Comparison of ENCODE assay signal across 1 cellular context in the genomic region with DNA sequence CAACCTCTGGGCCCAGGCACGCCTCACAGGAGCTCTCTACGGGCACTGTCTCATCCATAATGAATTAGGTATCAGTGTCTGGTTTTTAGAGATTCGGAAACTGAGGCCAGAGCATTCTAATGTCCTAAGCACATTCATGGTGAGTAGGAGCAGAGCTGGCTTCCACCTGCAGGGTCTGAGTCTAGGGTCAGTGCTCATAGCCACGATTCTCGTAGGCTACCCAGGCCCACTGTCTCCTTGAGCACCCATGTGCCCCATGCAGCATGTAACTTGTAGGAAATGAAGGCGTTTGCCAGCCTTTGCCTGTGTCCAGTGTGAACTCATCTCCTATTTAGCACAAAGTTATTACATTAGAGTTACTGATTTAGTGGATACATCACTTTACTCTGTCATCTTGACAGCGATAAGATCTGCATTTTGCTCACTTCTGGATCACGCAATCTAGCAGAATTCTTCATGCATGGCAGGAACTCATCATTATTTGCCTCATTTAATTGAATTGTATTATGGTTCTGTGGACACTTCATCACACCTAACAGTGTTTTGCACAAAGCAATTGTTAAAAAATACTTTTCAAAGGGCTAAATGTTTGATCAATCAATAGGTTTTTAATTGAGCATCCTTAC.
TF ChIP-seq lines count a peak whose summit lies in the region.

No MANE protein-coding gene starts in this region.

TF ChIP-seq in SK-N-SH treated with all-trans-retinoic acid at 6 μM for 48 hours, 23 proteins besides CTCF, POLR2A, EP300 and RAD21 (continued from another document):
- TF ChIP-seq, protein P1, sequence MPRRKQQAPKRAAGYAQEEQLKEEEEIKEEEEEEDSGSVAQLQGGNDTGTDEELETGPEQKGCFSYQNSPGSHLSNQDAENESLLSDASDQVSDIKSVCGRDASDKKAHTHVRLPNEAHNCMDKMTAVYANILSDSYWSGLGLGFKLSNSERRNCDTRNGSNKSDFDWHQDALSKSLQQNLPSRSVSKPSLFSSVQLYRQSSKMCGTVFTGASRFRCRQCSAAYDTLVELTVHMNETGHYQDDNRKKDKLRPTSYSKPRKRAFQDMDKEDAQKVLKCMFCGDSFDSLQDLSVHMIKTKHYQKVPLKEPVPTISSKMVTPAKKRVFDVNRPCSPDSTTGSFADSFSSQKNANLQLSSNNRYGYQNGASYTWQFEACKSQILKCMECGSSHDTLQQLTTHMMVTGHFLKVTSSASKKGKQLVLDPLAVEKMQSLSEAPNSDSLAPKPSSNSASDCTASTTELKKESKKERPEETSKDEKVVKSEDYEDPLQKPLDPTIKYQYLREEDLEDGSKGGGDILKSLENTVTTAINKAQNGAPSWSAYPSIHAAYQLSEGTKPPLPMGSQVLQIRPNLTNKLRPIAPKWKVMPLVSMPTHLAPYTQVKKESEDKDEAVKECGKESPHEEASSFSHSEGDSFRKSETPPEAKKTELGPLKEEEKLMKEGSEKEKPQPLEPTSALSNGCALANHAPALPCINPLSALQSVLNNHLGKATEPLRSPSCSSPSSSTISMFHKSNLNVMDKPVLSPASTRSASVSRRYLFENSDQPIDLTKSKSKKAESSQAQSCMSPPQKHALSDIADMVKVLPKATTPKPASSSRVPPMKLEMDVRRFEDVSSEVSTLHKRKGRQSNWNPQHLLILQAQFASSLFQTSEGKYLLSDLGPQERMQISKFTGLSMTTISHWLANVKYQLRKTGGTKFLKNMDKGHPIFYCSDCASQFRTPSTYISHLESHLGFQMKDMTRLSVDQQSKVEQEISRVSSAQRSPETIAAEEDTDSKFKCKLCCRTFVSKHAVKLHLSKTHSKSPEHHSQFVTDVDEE (CRISPR knock-in tag; IDR thresholded peaks at IDR 0.05), result no peak
- TF ChIP-seq ARNTL (CRISPR knock-in tag; IDR thresholded peaks at IDR 0.05; ENCODE audit: borderline replicate concordance, low read depth) (no peak), RARB (CRISPR knock-in tag; IDR thresholded peaks at IDR 0.05) (no peak), CSDC2 (CRISPR knock-in tag; IDR thresholded peaks at IDR 0.05) (no peak), BACH2 (CRISPR knock-in tag; IDR thresholded peaks at IDR 0.05; ENCODE audit: borderline replicate concordance) (no peak), ZFP30 (CRISPR knock-in tag; IDR thresholded peaks at IDR 0.05) (no peak)
- TF ChIP-seq, protein P2, sequence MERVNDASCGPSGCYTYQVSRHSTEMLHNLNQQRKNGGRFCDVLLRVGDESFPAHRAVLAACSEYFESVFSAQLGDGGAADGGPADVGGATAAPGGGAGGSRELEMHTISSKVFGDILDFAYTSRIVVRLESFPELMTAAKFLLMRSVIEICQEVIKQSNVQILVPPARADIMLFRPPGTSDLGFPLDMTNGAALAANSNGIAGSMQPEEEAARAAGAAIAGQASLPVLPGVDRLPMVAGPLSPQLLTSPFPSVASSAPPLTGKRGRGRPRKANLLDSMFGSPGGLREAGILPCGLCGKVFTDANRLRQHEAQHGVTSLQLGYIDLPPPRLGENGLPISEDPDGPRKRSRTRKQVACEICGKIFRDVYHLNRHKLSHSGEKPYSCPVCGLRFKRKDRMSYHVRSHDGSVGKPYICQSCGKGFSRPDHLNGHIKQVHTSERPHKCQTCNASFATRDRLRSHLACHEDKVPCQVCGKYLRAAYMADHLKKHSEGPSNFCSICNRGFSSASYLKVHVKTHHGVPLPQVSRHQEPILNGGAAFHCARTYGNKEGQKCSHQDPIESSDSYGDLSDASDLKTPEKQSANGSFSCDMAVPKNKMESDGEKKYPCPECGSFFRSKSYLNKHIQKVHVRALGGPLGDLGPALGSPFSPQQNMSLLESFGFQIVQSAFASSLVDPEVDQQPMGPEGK (CRISPR knock-in tag; IDR thresholded peaks at IDR 0.05; ENCODE audit: borderline replicate concordance), result no peak
